Comparison of ENCODE assay signal across 8 cellular contexts in the genomic region with DNA sequence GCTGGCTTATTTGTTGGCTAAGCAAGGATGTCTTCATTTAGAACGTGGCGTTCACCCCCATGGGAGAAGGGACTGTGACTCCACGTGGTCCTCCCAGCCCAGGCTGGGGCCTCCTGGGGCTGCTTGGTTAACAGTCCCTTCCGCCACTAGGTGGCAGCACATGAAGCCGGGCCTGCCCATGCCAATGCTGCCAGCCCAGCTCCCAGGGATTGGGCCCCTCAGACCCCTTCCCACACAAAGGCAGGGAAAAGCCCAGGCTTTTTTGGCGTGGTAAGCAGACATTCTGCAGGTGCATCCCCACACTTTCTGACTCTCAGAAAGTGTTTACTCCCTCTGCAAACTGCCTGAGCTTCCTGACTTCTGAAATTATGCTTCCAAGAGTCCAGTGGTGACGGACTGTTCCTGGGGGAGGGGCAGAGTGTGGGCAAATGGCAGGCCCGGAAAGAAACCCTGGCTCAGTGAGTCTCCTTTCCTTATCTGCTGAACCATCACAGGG. TPM values are rescaled to one million over a fixed set of nuclear protein-coding genes. Genes with fewer than 3 reads are reported as not detected.
DNase-seq lines count a peak whose midpoint lies in the region; ATAC-seq and TF ChIP-seq lines count a peak whose summit lies in the region.

No MANE protein-coding gene starts in this region.

- H3K36me3 Mint-ChIP-seq in Caco-2 (ENCODE audit: insufficient read depth, unreplicated experiment) (peaks cover 50% of the 10 kb centered on the region), glutamatergic neuron (ENCODE audit: unreplicated experiment) (peaks cover 4% of the 10 kb centered on the region)
- H3K36me3 Mint-ChIP-seq in activated naive CD4-positive, alpha-beta T cell treated with anti-CD3 and anti-CD28 coated beads, Interleukin-2, amount 10 ng/mL, durations not matched to agents 7 days and 5 days, result peaks cover 20% of the 10 kb centered on the region

- intact Hi-C loops in Caco-2 (cut with micrococcal nuclease; ENCODE audit: unreplicated experiment), result no loop called here
- intact Hi-C loops in posterior cingulate gyrus (cut with DNase I), result loop anchor here (2.0 kb wide), 1 partner anchor 100 kb away; no protein-coding TSS in a partner anchor

- H3K27me3 Mint-ChIP-seq in Caco-2 (ENCODE audit: insufficient read depth, unreplicated experiment) (no peaks in the 10 kb centered on the region), glutamatergic neuron (ENCODE audit: unreplicated experiment) (peaks cover 5% of the 10 kb centered on the region)
- peaks cover 14% of the 10 kb centered on the region for H3K27me3 Mint-ChIP-seq in activated naive CD4-positive, alpha-beta T cell treated with anti-CD3 and anti-CD28 coated beads, Interleukin-2, amount 10 ng/mL, durations not matched to agents 7 days and 5 days

- no peak for ATAC-seq in HG03045 (IDR thresholded peaks at IDR 0.05; ENCODE audit: unreplicated experiment)

- POLR2A ChIA-PET in Caco-2 (lab: Charles Lee), result no interaction called here

- CTCF ChIA-PET in Caco-2 (lab: Charles Lee), result interaction anchor here (0.6 to 1.1 kb wide), 6 partner anchors 43 to 254 kb away, joined by 3 to 12 read pairs (median 5); no protein-coding TSS in a partner anchor
- CTCF ChIA-PET in activated naive CD4-positive, alpha-beta T cell treated with anti-CD3 and anti-CD28 coated beads, Interleukin-2, amount 10 ng/mL, durations not matched to agents 7 days and 5 days (lab: Charles Lee), result interaction anchor here (1.1 to 4.7 kb wide), 21 partner anchors 9 to 431 kb away, joined by 3 to 81 read pairs (median 7); no protein-coding TSS in a partner anchor

- H3K27me3 ChIP-seq in Caco-2 (replicated peaks; ENCODE audit: control insufficient read depth, insufficient read depth, low read length), result no peaks in the 10 kb centered on the region

- H3K27ac Mint-ChIP-seq in Caco-2 (ENCODE audit: unreplicated experiment) (no peak overlapping the region), glutamatergic neuron (ENCODE audit: unreplicated experiment) (no peak overlapping the region)
- no peak overlapping the region for H3K27ac Mint-ChIP-seq in activated naive CD4-positive, alpha-beta T cell treated with anti-CD3 and anti-CD28 coated beads, Interleukin-2, amount 10 ng/mL, durations not matched to agents 7 days and 5 days

- peaks cover 13% of the 10 kb centered on the region for H3K4me1 ChIP-seq in Caco-2

- H3K4me1 Mint-ChIP-seq in Caco-2 (ENCODE audit: low read depth, unreplicated experiment), result peaks cover 21% of the 10 kb centered on the region
- peaks cover 45% of the 10 kb centered on the region for H3K4me1 Mint-ChIP-seq in activated naive CD4-positive, alpha-beta T cell treated with anti-CD3 and anti-CD28 coated beads, Interleukin-2, amount 10 ng/mL, durations not matched to agents 7 days and 5 days
- H3K4me1 Mint-ChIP-seq in glutamatergic neuron (ENCODE audit: low read depth, unreplicated experiment), result peaks cover 24% of the 10 kb centered on the region

- H3K4me3 ChIP-seq in Caco-2 (ENCODE audit: low read depth, low read length), result no peak overlapping the region

- TF ChIP-seq CTCF in Caco-2 (IDR thresholded peaks at IDR 0.05; ENCODE audit: insufficient read depth in 1 of 2, low read depth in 1 of 2, low read length in 1 of 2, severe bottlenecking in 1 of 2, unreplicated experiment in 1 of 2) (peak; percentile 87 to 89), glutamatergic neuron (IDR thresholded peaks at IDR 0.05; ENCODE audit: partially characterized antibody, unreplicated experiment) (peak; percentile 96)

- no peaks in the 10 kb centered on the region for H3K9me3 ChIP-seq in Caco-2

- no peak overlapping the region for H3K4me3 Mint-ChIP-seq in Caco-2 (ENCODE audit: unreplicated experiment)
- H3K4me3 Mint-ChIP-seq in activated naive CD4-positive, alpha-beta T cell treated with anti-CD3 and anti-CD28 coated beads, Interleukin-2, amount 10 ng/mL, durations not matched to agents 7 days and 5 days, result no peak overlapping the region
- H3K4me3 Mint-ChIP-seq in glutamatergic neuron (ENCODE audit: unreplicated experiment), result peak overlapping the region; percentile 36

- no TSS peak for BruUV-seq in Caco-2 (replicated peaks; lab: Mats Ljungman, UMichigan)

- H3K9me3 Mint-ChIP-seq in Caco-2 (ENCODE audit: unreplicated experiment) (no peaks in the 10 kb centered on the region), glutamatergic neuron (ENCODE audit: unreplicated experiment) (peaks cover 10% of the 10 kb centered on the region)
- H3K9me3 Mint-ChIP-seq in activated naive CD4-positive, alpha-beta T cell treated with anti-CD3 and anti-CD28 coated beads, Interleukin-2, amount 10 ng/mL, durations not matched to agents 7 days and 5 days, result no peaks in the 10 kb centered on the region

- peaks cover 4% of the 10 kb centered on the region; the same call in 1 of the 2 replicates for H3K36me3 ChIP-seq in Caco-2 (ENCODE audit: control insufficient read depth, insufficient read depth, low read length)

- peak; percentile 74 to 87 for DNase-seq in Caco-2
- peak in 69 of 76 experiments; percentile 11 to 82 (median 61) for DNase-seq in HUDEP-2 (lab: John Stamatoyannopoulos, UW; ENCODE audit: unreplicated experiment in 76 of 76)
- peak; percentile 74 for DNase-seq in SK-N-DZ (ENCODE audit: low spot score)
- peak; percentile 88 for DNase-seq in activated naive CD4-positive, alpha-beta T cell treated with anti-CD3 and anti-CD28 coated beads, Interleukin-2, amount 10 ng/mL, durations not matched to agents 7 days and 5 days
- peak; percentile 94 for DNase-seq in glutamatergic neuron
- DNase-seq in posterior cingulate gyrus, result peak; percentile 61 to 97 (median 86)
- DNase-seq in ureter (ENCODE audit: low spot score), result peak; percentile 83

RNA-seq across cellular contexts. Expression of gene CBX6, which starts 3.1 kb away (rescaled TPM):
- total RNA-seq in Caco-2 (2022), result 52.2 and 55.9 TPM in 2 replicates
- polyA plus RNA-seq in SK-N-DZ (2014; cell fraction: cytosol; rRNA removed), result 9.2 and 11.0 TPM in 2 replicates
- 24.2 and 30.2 TPM in 2 replicates for polyA plus RNA-seq in SK-N-DZ (2014; cell fraction: nucleus; rRNA removed)
- total RNA-seq in glutamatergic neuron (ENCODE audit: unreplicated experiment), result 27.6 TPM
- 93.8 TPM for total RNA-seq in ureter

RNA-seq across cellular contexts. Expression of gene NPTXR, which starts 25.1 kb away (rescaled TPM):
- total RNA-seq in Caco-2 (2022) (12.8 and 16.4 TPM in 2 replicates), glutamatergic neuron (ENCODE audit: unreplicated experiment) (9.2 TPM), ureter (27.0 TPM)
- polyA plus RNA-seq in SK-N-DZ (2014; cell fraction: cytosol; rRNA removed), result 0.57 and 0.65 TPM in 2 replicates
- polyA plus RNA-seq in SK-N-DZ (2014; cell fraction: nucleus; rRNA removed), result 0.38 and 0.39 TPM in 2 replicates
